In genomic region chr7:100642534-100642907, GRCh38 we compare ENCODE assay signal across 1 cellular context.
TF ChIP-seq lines count a peak whose summit lies in the region.

No MANE protein-coding gene starts in this region.

TF ChIP-seq in HepG2, 621 proteins besides CTCF, POLR2A, EP300 and RAD21 (continued from another document and continues in another):
- TF ChIP-seq STAT6 (CRISPR knock-in tag; IDR thresholded peaks at IDR 0.05; ENCODE audit: borderline replicate concordance) (no peak), ZMAT3 (CRISPR knock-in tag; conservative IDR thresholded peaks at IDR 0.05) (0 out of 2 replicates have a peak, but pooled peaks have one; percentile 62), ZNF546 (CRISPR knock-in tag; conservative IDR thresholded peaks at IDR 0.05) (no peak), GABPB1 (CRISPR knock-in tag; IDR thresholded peaks at IDR 0.05) (peak; percentile 58; the same call in 1 of the 2 replicates), FOXC1 (CRISPR knock-in tag; IDR thresholded peaks at IDR 0.05; ENCODE audit: borderline replicate concordance) (0 out of 2 replicates have a peak, but pooled peaks have one; percentile 15), POLR2AphosphoS5 (IDR thresholded peaks at IDR 0.05; ENCODE audit: low read depth, low read length) (peak; percentile 82), STAT5B (CRISPR knock-in tag; IDR thresholded peaks at IDR 0.05) (no peak), HOXA3 (CRISPR knock-in tag; IDR thresholded peaks at IDR 0.05) (peak; percentile 34; the same call in 1 of the 2 replicates), MXI1 (IDR thresholded peaks at IDR 0.05; ENCODE audit: borderline replicate concordance, low read depth, low read length) (peak; percentile 18; the same call in 1 of the 3 replicates), TFAP4 (IDR thresholded peaks at IDR 0.05; ENCODE audit: borderline replicate concordance, low read depth) (peak; percentile 19; the same call in 1 of the 2 replicates), DMTF1 (CRISPR knock-in tag; IDR thresholded peaks at IDR 0.05) (no peak), IRX3 (CRISPR knock-in tag; IDR thresholded peaks at IDR 0.05; ENCODE audit: borderline replicate concordance, low read depth) (no peak), ZNF616 (CRISPR knock-in tag; IDR thresholded peaks at IDR 0.05; ENCODE audit: low read depth) (no peak), ZBTB21 (CRISPR knock-in tag; IDR thresholded peaks at IDR 0.05) (no peak), GLI4 (CRISPR knock-in tag; IDR thresholded peaks at IDR 0.05; ENCODE audit: borderline replicate concordance) (no peak), FOXO1 (CRISPR knock-in tag; IDR thresholded peaks at IDR 0.05) (0 out of 2 replicates have a peak, but pooled peaks have one; percentile 9), NR2F2 (IDR thresholded peaks at IDR 0.05; ENCODE audit: borderline replicate concordance, low read depth) (no peak), ZBTB42 (CRISPR knock-in tag; IDR thresholded peaks at IDR 0.05) (no peak), HDAC1 (CRISPR knock-in tag; IDR thresholded peaks at IDR 0.05) (peak; percentile 26; the same call in 1 of the 2 replicates), ZC3H4 (CRISPR knock-in tag; IDR thresholded peaks at IDR 0.05; ENCODE audit: borderline replicate concordance) (no peak), ZNF816 (CRISPR knock-in tag; IDR thresholded peaks at IDR 0.05; ENCODE audit: borderline replicate concordance) (no peak), ZNF672 (CRISPR knock-in tag; IDR thresholded peaks at IDR 0.05) (no peak), ZNF143 (CRISPR knock-in tag; IDR thresholded peaks at IDR 0.05) (no peak), MTA1 (CRISPR knock-in tag; IDR thresholded peaks at IDR 0.05; ENCODE audit: borderline replicate concordance) (peak; percentile 36; the same call in 1 of the 2 replicates), ZNF773 (CRISPR knock-in tag; IDR thresholded peaks at IDR 0.05; ENCODE audit: borderline replicate concordance) (no peak), DRAP1 (CRISPR knock-in tag; IDR thresholded peaks at IDR 0.05) (peak; percentile 65), ERF (CRISPR knock-in tag; IDR thresholded peaks at IDR 0.05) (0 out of 2 replicates have a peak, but pooled peaks have one; percentile 17), NR2C2 (CRISPR knock-in tag; IDR thresholded peaks at IDR 0.05; ENCODE audit: borderline replicate concordance) (no peak), ZNF839 (CRISPR knock-in tag; IDR thresholded peaks at IDR 0.05; ENCODE audit: borderline replicate concordance) (no peak), ZNF557 (CRISPR knock-in tag; IDR thresholded peaks at IDR 0.05) (no peak), SP5 (CRISPR knock-in tag; IDR thresholded peaks at IDR 0.05; ENCODE audit: borderline replicate concordance, low read depth) (peak; percentile 62; the same call in 1 of the 2 replicates), ZNF788 (CRISPR knock-in tag; IDR thresholded peaks at IDR 0.05; ENCODE audit: borderline replicate concordance) (peak; percentile 22; the same call in 1 of the 2 replicates), ZNF574 (CRISPR knock-in tag; IDR thresholded peaks at IDR 0.05) (0 out of 2 replicates have a peak, but pooled peaks have one; percentile 14)
- TF ChIP-seq, protein P1, sequence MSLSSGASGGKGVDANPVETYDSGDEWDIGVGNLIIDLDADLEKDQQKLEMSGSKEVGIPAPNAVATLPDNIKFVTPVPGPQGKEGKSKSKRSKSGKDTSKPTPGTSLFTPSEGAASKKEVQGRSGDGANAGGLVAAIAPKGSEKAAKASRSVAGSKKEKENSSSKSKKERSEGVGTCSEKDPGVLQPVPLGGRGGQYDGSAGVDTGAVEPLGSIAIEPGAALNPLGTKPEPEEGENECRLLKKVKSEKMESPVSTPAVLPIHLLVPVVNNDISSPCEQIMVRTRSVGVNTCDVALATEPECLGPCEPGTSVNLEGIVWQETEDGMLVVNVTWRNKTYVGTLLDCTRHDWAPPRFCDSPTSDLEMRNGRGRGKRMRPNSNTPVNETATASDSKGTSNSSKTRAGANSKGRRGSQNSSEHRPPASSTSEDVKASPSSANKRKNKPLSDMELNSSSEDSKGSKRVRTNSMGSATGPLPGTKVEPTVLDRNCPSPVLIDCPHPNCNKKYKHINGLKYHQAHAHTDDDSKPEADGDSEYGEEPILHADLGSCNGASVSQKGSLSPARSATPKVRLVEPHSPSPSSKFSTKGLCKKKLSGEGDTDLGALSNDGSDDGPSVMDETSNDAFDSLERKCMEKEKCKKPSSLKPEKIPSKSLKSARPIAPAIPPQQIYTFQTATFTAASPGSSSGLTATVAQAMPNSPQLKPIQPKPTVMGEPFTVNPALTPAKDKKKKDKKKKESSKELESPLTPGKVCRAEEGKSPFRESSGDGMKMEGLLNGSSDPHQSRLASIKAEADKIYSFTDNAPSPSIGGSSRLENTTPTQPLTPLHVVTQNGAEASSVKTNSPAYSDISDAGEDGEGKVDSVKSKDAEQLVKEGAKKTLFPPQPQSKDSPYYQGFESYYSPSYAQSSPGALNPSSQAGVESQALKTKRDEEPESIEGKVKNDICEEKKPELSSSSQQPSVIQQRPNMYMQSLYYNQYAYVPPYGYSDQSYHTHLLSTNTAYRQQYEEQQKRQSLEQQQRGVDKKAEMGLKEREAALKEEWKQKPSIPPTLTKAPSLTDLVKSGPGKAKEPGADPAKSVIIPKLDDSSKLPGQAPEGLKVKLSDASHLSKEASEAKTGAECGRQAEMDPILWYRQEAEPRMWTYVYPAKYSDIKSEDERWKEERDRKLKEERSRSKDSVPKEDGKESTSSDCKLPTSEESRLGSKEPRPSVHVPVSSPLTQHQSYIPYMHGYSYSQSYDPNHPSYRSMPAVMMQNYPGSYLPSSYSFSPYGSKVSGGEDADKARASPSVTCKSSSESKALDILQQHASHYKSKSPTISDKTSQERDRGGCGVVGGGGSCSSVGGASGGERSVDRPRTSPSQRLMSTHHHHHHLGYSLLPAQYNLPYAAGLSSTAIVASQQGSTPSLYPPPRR (CRISPR knock-in tag; IDR thresholded peaks at IDR 0.05; ENCODE audit: borderline replicate concordance), result no peak
- TF ChIP-seq, protein P2, sequence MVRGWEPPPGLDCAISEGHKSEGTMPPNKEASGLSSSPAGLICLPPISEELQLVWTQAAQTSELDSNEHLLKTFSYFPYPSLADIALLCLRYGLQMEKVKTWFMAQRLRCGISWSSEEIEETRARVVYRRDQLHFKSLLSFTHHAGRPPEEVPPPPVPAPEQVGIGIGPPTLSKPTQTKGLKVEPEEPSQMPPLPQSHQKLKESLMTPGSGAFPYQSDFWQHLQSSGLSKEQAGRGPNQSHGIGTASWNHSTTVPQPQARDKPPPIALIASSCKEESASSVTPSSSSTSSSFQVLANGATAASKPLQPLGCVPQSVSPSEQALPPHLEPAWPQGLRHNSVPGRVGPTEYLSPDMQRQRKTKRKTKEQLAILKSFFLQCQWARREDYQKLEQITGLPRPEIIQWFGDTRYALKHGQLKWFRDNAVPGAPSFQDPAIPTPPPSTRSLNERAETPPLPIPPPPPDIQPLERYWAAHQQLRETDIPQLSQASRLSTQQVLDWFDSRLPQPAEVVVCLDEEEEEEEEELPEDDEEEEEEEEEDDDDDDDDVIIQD (CRISPR knock-in tag; IDR thresholded peaks at IDR 0.05; ENCODE audit: low read depth), result peak; percentile 54; the same call in 1 of the 2 replicates
- TF ChIP-seq, protein P3, sequence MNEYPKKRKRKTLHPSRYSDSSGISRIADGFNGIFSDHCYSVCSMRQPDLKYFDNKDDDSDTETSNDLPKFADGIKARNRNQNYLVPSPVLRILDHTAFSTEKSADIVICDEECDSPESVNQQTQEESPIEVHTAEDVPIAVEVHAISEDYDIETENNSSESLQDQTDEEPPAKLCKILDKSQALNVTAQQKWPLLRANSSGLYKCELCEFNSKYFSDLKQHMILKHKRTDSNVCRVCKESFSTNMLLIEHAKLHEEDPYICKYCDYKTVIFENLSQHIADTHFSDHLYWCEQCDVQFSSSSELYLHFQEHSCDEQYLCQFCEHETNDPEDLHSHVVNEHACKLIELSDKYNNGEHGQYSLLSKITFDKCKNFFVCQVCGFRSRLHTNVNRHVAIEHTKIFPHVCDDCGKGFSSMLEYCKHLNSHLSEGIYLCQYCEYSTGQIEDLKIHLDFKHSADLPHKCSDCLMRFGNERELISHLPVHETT (CRISPR knock-in tag; conservative IDR thresholded peaks at IDR 0.05), result no peak
- TF ChIP-seq, protein P4, sequence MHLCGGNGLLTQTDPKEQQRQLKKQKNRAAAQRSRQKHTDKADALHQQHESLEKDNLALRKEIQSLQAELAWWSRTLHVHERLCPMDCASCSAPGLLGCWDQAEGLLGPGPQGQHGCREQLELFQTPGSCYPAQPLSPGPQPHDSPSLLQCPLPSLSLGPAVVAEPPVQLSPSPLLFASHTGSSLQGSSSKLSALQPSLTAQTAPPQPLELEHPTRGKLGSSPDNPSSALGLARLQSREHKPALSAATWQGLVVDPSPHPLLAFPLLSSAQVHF (CRISPR knock-in tag; IDR thresholded peaks at IDR 0.05), result no peak
- TF ChIP-seq, protein P5, sequence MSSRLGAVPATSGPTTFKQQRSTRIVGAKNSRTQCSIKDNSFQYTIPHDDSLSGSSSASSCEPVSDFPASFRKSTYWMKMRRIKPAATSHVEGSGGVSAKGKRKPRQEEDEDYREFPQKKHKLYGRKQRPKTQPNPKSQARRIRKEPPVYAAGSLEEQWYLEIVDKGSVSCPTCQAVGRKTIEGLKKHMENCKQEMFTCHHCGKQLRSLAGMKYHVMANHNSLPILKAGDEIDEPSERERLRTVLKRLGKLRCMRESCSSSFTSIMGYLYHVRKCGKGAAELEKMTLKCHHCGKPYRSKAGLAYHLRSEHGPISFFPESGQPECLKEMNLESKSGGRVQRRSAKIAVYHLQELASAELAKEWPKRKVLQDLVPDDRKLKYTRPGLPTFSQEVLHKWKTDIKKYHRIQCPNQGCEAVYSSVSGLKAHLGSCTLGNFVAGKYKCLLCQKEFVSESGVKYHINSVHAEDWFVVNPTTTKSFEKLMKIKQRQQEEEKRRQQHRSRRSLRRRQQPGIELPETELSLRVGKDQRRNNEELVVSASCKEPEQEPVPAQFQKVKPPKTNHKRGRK (CRISPR knock-in tag; IDR thresholded peaks at IDR 0.05), result no peak
- TF ChIP-seq, protein P6, sequence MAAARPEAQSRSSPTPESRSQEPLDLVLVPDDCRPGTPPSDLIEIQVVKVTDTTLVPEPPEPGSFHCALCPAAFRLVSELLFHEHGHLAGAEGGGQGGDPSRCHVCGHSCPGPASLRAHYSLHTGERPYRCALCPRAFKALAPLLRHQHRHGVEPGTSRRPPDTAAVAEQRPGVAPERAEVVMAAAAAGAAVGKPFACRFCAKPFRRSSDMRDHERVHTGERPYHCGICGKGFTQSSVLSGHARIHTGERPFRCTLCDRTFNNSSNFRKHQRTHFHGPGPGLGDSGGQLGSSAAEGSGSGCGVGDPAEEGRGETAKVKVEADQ (CRISPR knock-in tag; IDR thresholded peaks at IDR 0.05; ENCODE audit: borderline replicate concordance), result 0 out of 2 replicates have a peak, but pooled peaks have one; percentile 15
